ENCODE assay signal across 12 cellular contexts in genomic region chr7:115010436-115010810, GRCh38.
"Had no signal": no experiment of that assay in that cellular context is flagged by ENCODE, and none has a peak within 500 bp of the region (broad histone marks: within the 10 kb centered on the region; RNA-seq: fewer than 3 reads in every experiment).

No MANE protein-coding gene starts in this region.

- H3K9me3 Mint-ChIP-seq: nephron progenitor cell had no signal

- H3K36me3 ChIP-seq: gastrocnemius medialis had no signal

- H3K27ac ChIP-seq: testis had no signal

- H3K4me3 ChIP-seq: gastrocnemius medialis, heart right ventricle, left ventricle myocardium inferior, testis had no signal

- H3K4me3 Mint-ChIP-seq: nephron progenitor cell had no signal

- H3K27me3 Mint-ChIP-seq: stimulated activated naive CD8-positive, alpha-beta T cell treated with anti-CD3 and anti-CD28 coated beads, Interleukin-15, Interleukin-2, amounts not matched to agents 100 ng/mL and 50 ng/mL, for 24 hours had no signal

- H3K9me3 ChIP-seq: gastrocnemius medialis, heart right ventricle, left ventricle myocardium inferior, testis had no signal

- DNase-seq: activated CD4-positive, CD25-positive, alpha-beta regulatory T cell treated with anti-CD3 and anti-CD28 coated beads, Interleukin-2, amount 50 U/mL, for 72 hours; activated effector memory CD4-positive, alpha-beta T cell treated with Interleukin-2 at 50 U/mL for 16 hours; activated T-cell treated with anti-CD3 and anti-CD28 coated beads for 4 hours; nephron progenitor cell; stimulated activated CD4-positive, alpha-beta T cell treated with anti-CD3 and anti-CD28 coated beads, Interleukin-4, amount 100 ng/mL, for 1 hour; stimulated activated CD8-positive, alpha-beta memory T cell treated with anti-CD3 and anti-CD28 coated beads, Interleukin-4, amount 100 ng/mL, for 48 hours; T-helper 9 cell had no signal

- H3K27me3 ChIP-seq: gastrocnemius medialis, heart right ventricle, testis had no signal

- H3K27ac Mint-ChIP-seq: nephron progenitor cell had no signal
